ENCODE assay signal across 8 cellular contexts in genomic region chr18:50308851-50309250, GRCh38. TPM values are rescaled to one million over a fixed set of nuclear protein-coding genes. Genes with fewer than 3 reads are reported as not detected.
DNase-seq lines count a peak whose midpoint lies in the region; ATAC-seq, FAIRE-seq and TF ChIP-seq lines count a peak whose summit lies in the region.
"Not testable (repeated sequence)": the region's sequence is repeated elsewhere in the genome, so short reads cannot be mapped to it uniquely, and the experiment has no call there.
"Had no signal": no experiment of that assay in that cellular context is flagged by ENCODE, and none has a peak within 500 bp of the region (broad histone marks: within the 10 kb centered on the region; RNA-seq: fewer than 3 reads in every experiment).

No MANE protein-coding gene starts in this region.

- not testable (repeated sequence) for H3K36me3 ChIP-seq in BLaER1 treated with 17β-estradiol and CSF1 and Interleukin-3, amounts not matched to agents 10 nM and 100 nM; RWPE2 (ENCODE audit: low read depth)

- peak overlapping the region in 8 of 11 experiments; percentile 17 to 78 (median 68); a peak in 11 of 22 replicates for H3K9ac ChIP-seq in BLaER1 treated with 17β-estradiol and CSF1 and Interleukin-3, amounts not matched to agents 10 nM and 100 nM

- H3K27me3 ChIP-seq in BLaER1 treated with 17β-estradiol and CSF1 and Interleukin-3, amounts not matched to agents 10 nM and 100 nM; RWPE2 (ENCODE audit: insufficient read depth, poor library complexity, severe bottlenecking): not testable (repeated sequence)

- H3K4me2 ChIP-seq in BLaER1 treated with 17β-estradiol and CSF1 and Interleukin-3, amounts not matched to agents 10 nM and 100 nM = peak overlapping the region in 10 of 11 experiments; percentile 82 to 91 (median 87); a peak in 18 of 22 replicates

- H3K4me3 ChIP-seq in BLaER1 treated with 17β-estradiol and CSF1 and Interleukin-3, amounts not matched to agents 10 nM and 100 nM = peak overlapping the region in 2 of 10 experiments; percentile 57 to 62; a peak in 1 of 20 replicates
- H3K4me3 ChIP-seq in RWPE2 (ENCODE audit: severe bottlenecking) = not testable (repeated sequence)

- H3K4me3 Mint-ChIP-seq in activated T-helper 17 cell treated with anti-CD3 and anti-CD28 coated beads, Interleukin-2, amount 50 U/mL, for 72 hours = peak overlapping the region; percentile 91
- H3K4me3 Mint-ChIP-seq in naive B cell = peak overlapping the region in 5 of 8 donors; percentile 87 to 99 (median 95)

- FAIRE-seq in GM18507 (lab: Jason Lieb, UNC) = peak; percentile 15

- H4K20me1 ChIP-seq in BLaER1 treated with 17β-estradiol and CSF1 and Interleukin-3, amounts not matched to agents 10 nM and 100 nM = not testable (repeated sequence)

- H3K27ac Mint-ChIP-seq in activated T-helper 17 cell treated with anti-CD3 and anti-CD28 coated beads, Interleukin-2, amount 50 U/mL, for 72 hours; naive B cell: not testable (repeated sequence)

- not testable (repeated sequence) for H3K9me3 Mint-ChIP-seq in activated T-helper 17 cell treated with anti-CD3 and anti-CD28 coated beads, Interleukin-2, amount 50 U/mL, for 72 hours; naive B cell

- ATAC-seq in RWPE2 (ENCODE audit: low read depth); activated T-helper 17 cell treated with anti-CD3 and anti-CD28 coated beads, Interleukin-2, amount 50 U/mL, for 72 hours (replicated peaks); naive B cell (ENCODE audit: low read depth in 2 of 2): not testable (repeated sequence)

- not testable (repeated sequence) for TF ChIP-seq CTCF in RWPE2 (IDR thresholded peaks at IDR 0.05; ENCODE audit: poor library complexity, severe bottlenecking)

- peaks cover 7 to 37% (median 32%) of the 10 kb centered on the region in 11 experiments for H3K9me3 ChIP-seq in BLaER1 treated with 17β-estradiol and CSF1 and Interleukin-3, amounts not matched to agents 10 nM and 100 nM (replicated peaks in 1 of 11)
- not testable (repeated sequence) for H3K9me3 ChIP-seq in RWPE2 (ENCODE audit: severe bottlenecking)

- H3K27me3 Mint-ChIP-seq in activated T-helper 17 cell treated with anti-CD3 and anti-CD28 coated beads, Interleukin-2, amount 50 U/mL, for 72 hours = peaks cover 16% of the 10 kb centered on the region
- H3K27me3 Mint-ChIP-seq in naive B cell = not testable (repeated sequence)

- peak overlapping the region; percentile 30 to 85 (median 78); a peak in 21 of 22 replicates for H3K27ac ChIP-seq in BLaER1 treated with 17β-estradiol and CSF1 and Interleukin-3, amounts not matched to agents 10 nM and 100 nM
- H3K27ac ChIP-seq in RWPE2 (ENCODE audit: poor library complexity, severe bottlenecking) = peak overlapping the region; percentile 66
- H3K27ac ChIP-seq in epithelial cell of prostate = peak overlapping the region; percentile 98

- H3K4me1 Mint-ChIP-seq in activated T-helper 17 cell treated with anti-CD3 and anti-CD28 coated beads, Interleukin-2, amount 50 U/mL, for 72 hours = not testable (repeated sequence)
- peaks cover 33 to 53% (median 47%) of the 10 kb centered on the region in 3 donors for H3K4me1 Mint-ChIP-seq in naive B cell

- H3K4me1 ChIP-seq in BLaER1 treated with 17β-estradiol and CSF1 and Interleukin-3, amounts not matched to agents 10 nM and 100 nM = peaks cover 50 to 65% (median 58%) of the 10 kb centered on the region in 10 experiments
- peaks cover 11% of the 10 kb centered on the region for H3K4me1 ChIP-seq in RWPE2 (ENCODE audit: insufficient read depth, poor library complexity, severe bottlenecking)

- H3K36me3 Mint-ChIP-seq in activated T-helper 17 cell treated with anti-CD3 and anti-CD28 coated beads, Interleukin-2, amount 50 U/mL, for 72 hours (ENCODE audit: low read depth); naive B cell: not testable (repeated sequence)

- not testable (repeated sequence) for DNase-seq in GM18507 (ENCODE audit: extremely low spot score, insufficient read length, low read depth); RWPE2 (ENCODE audit: low spot score); naive B cell
- DNase-seq in MV-4-11 (lab: John Stamatoyannopoulos, UW) = peak; percentile 67
- DNase-seq in epithelial cell of prostate (ENCODE audit: low read depth, low spot score) = peak; percentile 45

RNA-seq across cellular contexts. Expression of gene CXXC1, which starts 21.4 kb away (rescaled TPM):
- 100 to 1,000 TPM; 125 to 129 TPM for total RNA-seq in activated T-helper 17 cell treated with anti-CD3 and anti-CD28 coated beads, Interleukin-2, amount 50 U/mL, for 72 hours
- polyA plus RNA-seq in naive B cell (ENCODE audit: low read depth in 6 of 6) = 10 to 100 TPM; 56.7 to 97.3 (median 71.0) TPM

RNA-seq across cellular contexts. Expression of gene MBD1, which starts 27.5 kb away (rescaled TPM):
- total RNA-seq in activated T-helper 17 cell treated with anti-CD3 and anti-CD28 coated beads, Interleukin-2, amount 50 U/mL, for 72 hours = 10 to 100 TPM; 89.9 to 98.7 TPM
- 10 to 100 TPM; 23.4 to 42.4 (median 25.0) TPM for polyA plus RNA-seq in naive B cell (ENCODE audit: low read depth in 6 of 6)

RNA-seq across cellular contexts. Expression of gene CFAP53, which starts 42.6 kb away (rescaled TPM):
- total RNA-seq in activated T-helper 17 cell treated with anti-CD3 and anti-CD28 coated beads, Interleukin-2, amount 50 U/mL, for 72 hours = 1 to 10 TPM in 1 of 2 donors, under 1 TPM in 1; 0.61 to 3.0 TPM
- under 1 TPM in 1 of 6 donors, not detected in 5; 0.27 TPM for polyA plus RNA-seq in naive B cell (ENCODE audit: low read depth in 6 of 6)
- total RNA-seq: Right ventricle myocardium inferior had no signal
